8 cellular contexts compared by ENCODE assay signal in the genomic region with DNA sequence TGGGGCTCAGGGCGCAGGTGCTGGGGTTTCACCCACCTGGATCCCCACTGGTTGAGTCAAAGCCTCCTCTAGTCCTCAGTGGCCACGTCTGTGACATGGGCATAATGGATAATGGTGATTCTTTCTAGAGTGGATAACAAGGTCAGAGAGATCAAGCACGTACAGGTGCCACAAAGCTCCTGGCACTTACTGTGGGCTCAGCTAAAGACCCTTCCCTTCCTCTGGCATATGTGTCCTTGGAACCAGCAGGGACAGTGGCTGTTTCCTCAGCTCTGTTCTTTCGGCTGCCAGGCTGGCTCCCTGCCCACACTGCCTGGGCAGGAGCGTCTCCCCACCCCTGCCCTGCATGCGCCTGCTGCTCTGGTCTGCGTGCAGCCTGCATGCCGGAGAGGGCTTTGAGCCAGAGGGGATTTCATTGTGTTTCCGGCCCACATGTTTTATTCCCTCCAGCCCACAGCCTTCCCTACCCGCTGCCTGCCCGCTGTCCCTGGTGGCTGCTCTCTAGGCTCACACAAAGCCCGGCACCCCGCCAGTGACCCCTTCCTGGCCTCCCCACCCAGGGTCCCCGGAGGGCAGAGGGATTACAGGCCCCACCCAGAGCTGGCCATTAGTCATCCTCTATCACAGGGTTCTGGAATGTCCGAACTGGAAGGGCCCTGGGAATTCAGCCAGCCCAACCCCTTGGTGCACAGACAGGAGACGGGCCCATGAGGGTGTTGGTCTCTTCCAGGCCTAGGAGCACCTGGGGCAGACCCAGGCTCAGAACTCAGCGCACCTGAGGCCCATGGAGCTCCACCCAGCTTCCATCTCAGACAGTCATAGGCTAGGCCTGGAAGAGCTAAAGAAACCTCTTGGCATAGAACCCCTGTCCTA. TPM values are rescaled to one million over a fixed set of nuclear protein-coding genes. Genes with fewer than 3 reads are reported as not detected.
DNase-seq lines count a peak whose midpoint lies in the region; ATAC-seq and TF ChIP-seq lines count a peak whose summit lies in the region.

No MANE protein-coding gene starts in this region.

- H2BK120ac ChIP-seq in trophoblast cell (ENCODE audit: insufficient read depth, low read length, poor library complexity) = no peak overlapping the region

- peak; percentile 81 for ATAC-seq in RWPE2 (ENCODE audit: low read depth)
- peak; percentile 39 for ATAC-seq in foreskin keratinocyte
- ATAC-seq in activated CD8-positive, alpha-beta T cell treated with anti-CD3 and anti-CD28 coated beads for 36 hours = no peak
- no peak for ATAC-seq in activated CD4-positive, CD25-positive, alpha-beta regulatory T cell treated with anti-CD3 and anti-CD28 coated beads, Interleukin-2, amount 50 U/mL, for 24 hours
- no peak for ATAC-seq in HG03135 (IDR thresholded peaks at IDR 0.05; ENCODE audit: unreplicated experiment)

- H3K23ac ChIP-seq in trophoblast cell (ENCODE audit: low read length) = no peak overlapping the region

- no peaks in the 10 kb centered on the region for H3K9me3 Mint-ChIP-seq in Calu3 (ENCODE audit: low read depth, unreplicated experiment)
- no peaks in the 10 kb centered on the region for H3K9me3 Mint-ChIP-seq in activated CD8-positive, alpha-beta T cell treated with anti-CD3 and anti-CD28 coated beads for 36 hours

- no peak overlapping the region for H2BK12ac ChIP-seq in trophoblast cell (ENCODE audit: low read length)

- no peak overlapping the region for H3K4me2 ChIP-seq in trophoblast cell (ENCODE audit: low read length)

- H3K79me1 ChIP-seq in trophoblast cell (ENCODE audit: low read length) = peaks cover 17% of the 10 kb centered on the region

- peak; percentile 94 for DNase-seq in Calu3
- peak; percentile 99 for DNase-seq in RWPE2 (ENCODE audit: low spot score)
- DNase-seq in foreskin keratinocyte = peak; percentile 81 to 91
- DNase-seq in trophoblast cell = peak; percentile 90 to 96
- DNase-seq in activated CD8-positive, alpha-beta T cell treated with anti-CD3 and anti-CD28 coated beads for 36 hours = no peak
- DNase-seq in DMS53 treated with DMSO at 0.1 percent for 48 hours (lab: John Stamatoyannopoulos, UW; ENCODE audit: unreplicated experiment) = no peak

- intact Hi-C loops in Calu3 (cut with micrococcal nuclease; ENCODE audit: unreplicated experiment) = no loop called here
- intact Hi-C loops in activated CD8-positive, alpha-beta T cell treated with anti-CD3 and anti-CD28 coated beads for 36 hours (cut with micrococcal nuclease) = no loop called here

- peaks cover 82% of the 10 kb centered on the region for H3K36me3 Mint-ChIP-seq in Calu3 (ENCODE audit: insufficient read depth, unreplicated experiment)
- no peaks in the 10 kb centered on the region for H3K36me3 Mint-ChIP-seq in activated CD8-positive, alpha-beta T cell treated with anti-CD3 and anti-CD28 coated beads for 36 hours (ENCODE audit: low read depth)

- H3K4me1 ChIP-seq in RWPE2 (ENCODE audit: insufficient read depth, poor library complexity, severe bottlenecking) = peaks cover 58% of the 10 kb centered on the region
- peaks cover 37% of the 10 kb centered on the region for H3K4me1 ChIP-seq in foreskin keratinocyte
- H3K4me1 ChIP-seq in trophoblast cell (ENCODE audit: control insufficient read depth in 1 of 2, insufficient read depth in 2 of 2, low read length in 2 of 2) = peaks cover 44 to 46% of the 10 kb centered on the region in 2 experiments

- peaks cover 5% of the 10 kb centered on the region for H3K79me2 ChIP-seq in trophoblast cell (ENCODE audit: control insufficient read depth, insufficient read depth, low read length, poor library complexity)

- no peak overlapping the region for H4K91ac ChIP-seq in trophoblast cell (ENCODE audit: low read depth, low read length)

- H3K27me3 ChIP-seq in RWPE2 (ENCODE audit: insufficient read depth, poor library complexity, severe bottlenecking) (no peaks in the 10 kb centered on the region), foreskin keratinocyte (no peaks in the 10 kb centered on the region), trophoblast cell (ENCODE audit: insufficient read depth, low read length) (no peaks in the 10 kb centered on the region)

- H3K14ac ChIP-seq in trophoblast cell (ENCODE audit: low read length) = no peak overlapping the region

- H3K18ac ChIP-seq in trophoblast cell (ENCODE audit: low read length) = peak overlapping the region; percentile 1

- H3K36me3 ChIP-seq in RWPE2 (ENCODE audit: low read depth) (peaks cover 45% of the 10 kb centered on the region), trophoblast cell (ENCODE audit: control insufficient read depth in 1 of 2, insufficient read depth in 2 of 2, low read length in 2 of 2) (peaks cover 49% of the 10 kb centered on the region in 2 experiments)

- POLR2A ChIA-PET in activated CD8-positive, alpha-beta T cell treated with anti-CD3 and anti-CD28 coated beads for 36 hours (lab: Charles Lee) = no interaction called here

- H2BK5ac ChIP-seq in trophoblast cell (ENCODE audit: low read depth, low read length, poor library complexity) = no peak overlapping the region

- peak overlapping the region; percentile 85 for H3K27ac Mint-ChIP-seq in Calu3 (ENCODE audit: unreplicated experiment)
- no peak overlapping the region for H3K27ac Mint-ChIP-seq in activated CD8-positive, alpha-beta T cell treated with anti-CD3 and anti-CD28 coated beads for 36 hours

- no peak overlapping the region for H3K9ac ChIP-seq in trophoblast cell (ENCODE audit: low read length)

- peaks cover 60% of the 10 kb centered on the region for H3K4me1 Mint-ChIP-seq in Calu3 (ENCODE audit: low read depth, unreplicated experiment)
- H3K4me1 Mint-ChIP-seq in activated CD8-positive, alpha-beta T cell treated with anti-CD3 and anti-CD28 coated beads for 36 hours (ENCODE audit: low read depth) = peaks cover 12% of the 10 kb centered on the region

- no TSS peak for BruUV-seq in Calu3 (replicated peaks; lab: Mats Ljungman, UMichigan)

- no peak overlapping the region for H3K4ac ChIP-seq in trophoblast cell (ENCODE audit: low read depth, low read length)

- H2AFZ ChIP-seq in trophoblast cell (ENCODE audit: insufficient read depth, low read length, poor library complexity) = no peak overlapping the region

- CTCF ChIA-PET in Calu3 (lab: Charles Lee) = interaction anchor here (0.5 to 1.4 kb wide), 6 partner anchors 39 to 263 kb away, joined by 3 to 6 read pairs (median 4); a partner anchor contains a TSS
- CTCF ChIA-PET in activated CD8-positive, alpha-beta T cell treated with anti-CD3 and anti-CD28 coated beads for 36 hours (lab: Charles Lee) = no interaction called here

- H3K27me3 Mint-ChIP-seq in Calu3 (ENCODE audit: unreplicated experiment) = no peaks in the 10 kb centered on the region
- H3K27me3 Mint-ChIP-seq in activated CD8-positive, alpha-beta T cell treated with anti-CD3 and anti-CD28 coated beads for 36 hours = no peaks in the 10 kb centered on the region

- H4K8ac ChIP-seq in trophoblast cell (ENCODE audit: low read depth, low read length) = no peak overlapping the region

- TF ChIP-seq CTCF in Calu3 (IDR thresholded peaks at IDR 0.05; ENCODE audit: unreplicated experiment) = no peak
- no peak for TF ChIP-seq CTCF in RWPE2 (IDR thresholded peaks at IDR 0.05; ENCODE audit: poor library complexity, severe bottlenecking)
- TF ChIP-seq CTCF in foreskin keratinocyte (conservative IDR thresholded peaks at IDR 0.05) = no peak
- TF ChIP-seq CTCF in activated CD8-positive, alpha-beta T cell treated with anti-CD3 and anti-CD28 coated beads for 36 hours (IDR thresholded peaks at IDR 0.05) = no peak

- no peak overlapping the region for H2AK5ac ChIP-seq in trophoblast cell (ENCODE audit: low read length)

- no peak overlapping the region for H3K4me3 ChIP-seq in RWPE2 (ENCODE audit: severe bottlenecking)
- H3K4me3 ChIP-seq in trophoblast cell (ENCODE audit: low read depth, low read length) = no peak overlapping the region

- no peaks in the 10 kb centered on the region for H3K9me3 ChIP-seq in RWPE2 (ENCODE audit: severe bottlenecking)
- no peaks in the 10 kb centered on the region for H3K9me3 ChIP-seq in trophoblast cell (ENCODE audit: insufficient read depth, low read depth, low read length)

- H4K12ac ChIP-seq in trophoblast cell (ENCODE audit: low read depth, low read length) = no peak overlapping the region

- WGBS in trophoblast cell (ENCODE audit: extremely low coverage, insufficient coverage, insufficient read length) = no CpG with 5 or more reads among the region's 17 CpGs

- H3K27ac ChIP-seq in RWPE2 (ENCODE audit: poor library complexity, severe bottlenecking) (peak overlapping the region; percentile 98), foreskin keratinocyte (no peak overlapping the region), trophoblast cell (ENCODE audit: low read depth, low read length) (peak overlapping the region; percentile 30)

- peak overlapping the region; percentile 60 for H3K4me3 Mint-ChIP-seq in Calu3 (ENCODE audit: low read depth, unreplicated experiment)
- H3K4me3 Mint-ChIP-seq in activated CD8-positive, alpha-beta T cell treated with anti-CD3 and anti-CD28 coated beads for 36 hours = no peak overlapping the region

RNA-seq across cellular contexts. Expression of a gene that starts 55.3 kb away (rescaled TPM):
- total RNA-seq in Calu3 (2022) (22.7 and 29.9 TPM in 2 replicates), foreskin keratinocyte (17.5 and 20.1 TPM in 2 replicates)
- polyA plus RNA-seq in foreskin keratinocyte = 20.8 and 22.9 TPM in 2 replicates
- polyA plus RNA-seq in trophoblast cell (2013) = 15.3 and 16.1 TPM in 2 replicates
- 10 to 100 TPM; 19.0 to 20.4 TPM for total RNA-seq in activated CD8-positive, alpha-beta T cell treated with anti-CD3 and anti-CD28 coated beads for 36 hours

RNA-seq across cellular contexts. Expression of a gene that starts 55.6 kb away (rescaled TPM):
- total RNA-seq in Calu3 (2022) (85.3 and 86.5 TPM in 2 replicates), foreskin keratinocyte (35.1 and 36.7 TPM in 2 replicates)
- polyA plus RNA-seq in foreskin keratinocyte = 23.6 and 26.8 TPM in 2 replicates
- polyA plus RNA-seq in trophoblast cell (2013) = 47.7 and 49.4 TPM in 2 replicates
- total RNA-seq in activated CD8-positive, alpha-beta T cell treated with anti-CD3 and anti-CD28 coated beads for 36 hours = 10 to 100 TPM; 17.8 to 20.7 TPM

Comparison
In these comparisons a context has a peak if more than half of its experiments do, and no peak if none do; other contexts are left out.
1. DNase-seq: peak in Calu3 (single experiment), RWPE2 (single experiment), foreskin keratinocyte (2 of 2) and trophoblast cell (2 of 2); none in activated CD8-positive, alpha-beta T cell treated with anti-CD3 and anti-CD28 coated beads for 36 hours (single experiment) and DMS53 treated with DMSO at 0.1 percent for 48 hours (single experiment).
2. ATAC-seq: peak in RWPE2 (single experiment) and foreskin keratinocyte (single experiment); none in activated CD8-positive, alpha-beta T cell treated with anti-CD3 and anti-CD28 coated beads for 36 hours (single experiment), activated CD4-positive, CD25-positive, alpha-beta regulatory T cell treated with anti-CD3 and anti-CD28 coated beads, Interleukin-2, amount 50 U/mL, for 24 hours (0 of 2) and HG03135 (single experiment).